9 cellular contexts compared by ENCODE assay signal in the genomic region with DNA sequence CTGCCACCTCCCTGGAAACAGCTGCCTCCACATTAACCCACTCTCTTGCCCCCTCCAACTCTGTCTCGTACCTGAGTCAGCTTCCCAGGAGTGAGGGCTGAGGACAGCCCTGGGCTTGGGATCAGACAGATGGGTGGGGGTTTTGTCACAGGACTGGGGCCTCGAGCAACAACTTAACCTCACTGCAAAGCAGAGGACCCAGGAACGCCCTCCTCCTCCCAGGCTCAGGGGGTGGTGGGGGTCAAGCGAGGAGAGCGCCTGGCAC. TPM values are rescaled to one million over a fixed set of nuclear protein-coding genes. Genes with fewer than 3 reads are reported as not detected.
A peak's percentile ranks its signal among the peaks of the same experiment; 100 is the strongest.
DNase-seq lines count a peak whose midpoint lies in the region; ATAC-seq, FAIRE-seq and TF ChIP-seq lines count a peak whose summit lies in the region.
"Had no signal": no experiment of that assay in that cellular context is flagged by ENCODE, and none has a peak within 500 bp of the region (broad histone marks: within the 10 kb centered on the region; RNA-seq: fewer than 3 reads in every experiment).

No MANE protein-coding gene starts in this region.

- H3K27ac ChIP-seq in AG04450 (ENCODE audit: low read depth, low read length) (no peak overlapping the region), HUES64 (ENCODE audit: low read depth, low read length) (0 out of 2 replicates have a peak overlapping the region, but pooled peaks have one; percentile 25), H1 (ENCODE audit: low read depth, low read length) (no peak overlapping the region; the same call in 1 of the 2 replicates), neuronal stem cell (replicated peaks; ENCODE audit: low read length) (peak overlapping the region; percentile 70)

- H3K36me3 ChIP-seq in HUES64 (ENCODE audit: insufficient read depth, low read length) (no peaks in the 10 kb centered on the region), H1 (ENCODE audit: control insufficient read depth in 2 of 4, insufficient read depth in 4 of 4, low read length in 3 of 4) (no peaks in the 10 kb centered on the region), neuronal stem cell (replicated peaks in 1 of 2; ENCODE audit: control insufficient read depth in 2 of 2, insufficient read depth in 2 of 2, low read length in 2 of 2) (no peaks in the 10 kb centered on the region)

- H3K9ac ChIP-seq in HUES64 (ENCODE audit: low read depth, low read length), result peak overlapping the region; percentile 44; the same call in 1 of the 2 replicates
- no peak overlapping the region for H3K9ac ChIP-seq in H1 (replicated peaks in 1 of 4; ENCODE audit: extremely low read depth in 1 of 4, low read depth in 3 of 4, low read length in 3 of 4)
- H3K9ac ChIP-seq in neuronal stem cell (ENCODE audit: low read depth, low read length, poor library complexity), result peak overlapping the region; percentile 93

- H3K4me3 ChIP-seq in AG04450 (ENCODE audit: low read depth, low read length) (peak overlapping the region; percentile 57), HUES64 (ENCODE audit: low read length) (peak overlapping the region; percentile 46), H1 (ENCODE audit: extremely low read depth in 1 of 4, insufficient read depth in 2 of 4, low read depth in 3 of 4, low read length in 4 of 4) (peak overlapping the region in 3 of 4 experiments; percentile 12 to 50 (median 26); a peak in 4 of 8 replicates), neuronal stem cell (ENCODE audit: low read length in 2 of 2) (peak overlapping the region; percentile 62 to 72)

- H3K14ac ChIP-seq in H1 (ENCODE audit: insufficient read length) (peak overlapping the region; percentile 40), neuronal stem cell (ENCODE audit: low read length) (peak overlapping the region; percentile 75)

- TF ChIP-seq CTCF in AG04450 (IDR thresholded peaks at IDR 0.05; ENCODE audit: low read depth, low read length) (no peak), H1 (IDR thresholded peaks at IDR 0.05; ENCODE audit: control extremely low read depth in 1 of 3, insufficient read depth in 1 of 3, low read depth in 1 of 3, low read length in 3 of 3) (no peak)

- H3K27me3 ChIP-seq in AG04450 (ENCODE audit: control insufficient read depth, insufficient read depth, low read length) (peaks cover 5% of the 10 kb centered on the region), HUES64 (ENCODE audit: insufficient read depth, low read length) (no peaks in the 10 kb centered on the region), H1 (replicated peaks in 1 of 4; ENCODE audit: control insufficient read depth in 3 of 4, extremely low read depth in 1 of 4, insufficient read depth in 3 of 4, low read length in 3 of 4) (no peaks in the 10 kb centered on the region), neuronal stem cell (ENCODE audit: control insufficient read depth in 3 of 3, insufficient read depth in 3 of 3, low read depth in 1 of 3, low read length in 3 of 3) (peaks cover 0 to 8% (median 0%) of the 10 kb centered on the region in 3 experiments)

- peak overlapping the region; percentile 39 for H3K56ac ChIP-seq in H1 (replicated peaks; ENCODE audit: insufficient read length, low read depth, low read length)

- no peak overlapping the region for H4K8ac ChIP-seq in H1 (ENCODE audit: extremely low read depth, insufficient read depth, low read length)
- peak overlapping the region; percentile 75 for H4K8ac ChIP-seq in neuronal stem cell (ENCODE audit: low read depth, low read length)

- no peaks in the 10 kb centered on the region; the same call in 1 of the 2 replicates for H3K9me3 ChIP-seq in AG04450 (ENCODE audit: control insufficient read depth, insufficient read depth, low read length)
- H3K9me3 ChIP-seq in HUES64 (ENCODE audit: insufficient read depth, low read depth, low read length), result no peaks in the 10 kb centered on the region
- no peaks in the 10 kb centered on the region for H3K9me3 ChIP-seq in H1 (ENCODE audit: insufficient read depth in 2 of 2, low read depth in 1 of 2, low read length in 1 of 2)
- no peaks in the 10 kb centered on the region for H3K9me3 ChIP-seq in neuronal stem cell (replicated peaks in 1 of 2; ENCODE audit: control insufficient read depth in 2 of 2, insufficient read depth in 1 of 2, low read depth in 1 of 2, low read length in 2 of 2)

- H3K23me2 ChIP-seq in H1 (ENCODE audit: low read depth, low read length), result peaks cover 2% of the 10 kb centered on the region; the same call in 1 of the 2 replicates

- no peaks in the 10 kb centered on the region for H3K79me2 ChIP-seq in H1 (ENCODE audit: control insufficient read depth in 1 of 2, insufficient read depth in 2 of 2, low read length in 2 of 2)

- H3K23ac ChIP-seq in H1 (ENCODE audit: insufficient read length), result no peak overlapping the region
- H3K23ac ChIP-seq in neuronal stem cell (ENCODE audit: low read depth, low read length, poor library complexity), result peak overlapping the region; percentile 62

- POLR2A ChIA-PET in AG04450 (lab: Yijun Ruan, JAX), result no interaction called here
- POLR2A ChIA-PET in H1 (lab: Charles Lee; ENCODE audit: partially characterized antibody), result no interaction called here

- peak overlapping the region; percentile 53; the same call in 1 of the 2 replicates for H3K18ac ChIP-seq in H1 (ENCODE audit: extremely low read depth, low read length)
- peak overlapping the region; percentile 96 for H3K18ac ChIP-seq in neuronal stem cell (ENCODE audit: low read length)

- peak overlapping the region; percentile 87 for H4K91ac ChIP-seq in H1 (replicated peaks; ENCODE audit: insufficient read length, low read length)
- no peak overlapping the region for H4K91ac ChIP-seq in neuronal stem cell (ENCODE audit: low read depth, low read length, poor library complexity)

- CTCF ChIA-PET in AG04450 (lab: Charles Lee), result no interaction called here
- CTCF ChIA-PET in H1 (lab: Charles Lee; ENCODE audit: partially characterized antibody), result interaction anchor here (0.8 to 8.8 kb wide), 12 partner anchors 8 to 256 kb away, joined by 3 to 44 read pairs (median 4); no protein-coding TSS in a partner anchor

- no peak for TF ChIP-seq POLR2A in H1 (IDR thresholded peaks at IDR 0.05; ENCODE audit: control extremely low read depth in 1 of 2, low read depth in 2 of 2, low read length in 2 of 2)

- ATAC-seq in HG02678 (IDR thresholded peaks at IDR 0.05; ENCODE audit: unreplicated experiment) (no peak), HG03097 (IDR thresholded peaks at IDR 0.05; ENCODE audit: low FRiP score, unreplicated experiment) (no peak)

- FAIRE-seq in H1 (lab: Jason Lieb, UNC), result no peak

- TF ChIP-seq RAD21 in H1 (IDR thresholded peaks at IDR 0.05 in 1 of 2, conservative IDR thresholded peaks at IDR 0.05 in 1 of 2; ENCODE audit: low read depth in 2 of 2, low read length in 2 of 2), result no peak

- peak overlapping the region; percentile 90; the same call in 1 of the 2 replicates for H2BK15ac ChIP-seq in H1 (ENCODE audit: low read length)
- H2BK15ac ChIP-seq in neuronal stem cell (ENCODE audit: low read length), result peak overlapping the region; percentile 96

- peak overlapping the region; percentile 57 to 63 for H3K4me2 ChIP-seq in H1 (ENCODE audit: insufficient read depth in 1 of 2, low read depth in 2 of 2, low read length in 2 of 2)
- H3K4me2 ChIP-seq in neuronal stem cell (ENCODE audit: insufficient read depth, low read length, poor library complexity, severe bottlenecking), result peak overlapping the region; percentile 71

- peak overlapping the region; percentile 75; the same call in 1 of the 2 replicates for H2BK5ac ChIP-seq in H1 (ENCODE audit: low read depth, low read length)
- H2BK5ac ChIP-seq in neuronal stem cell (ENCODE audit: low read length), result peak overlapping the region; percentile 89

- H2AFZ ChIP-seq in H1 (ENCODE audit: low read length), result no peak overlapping the region
- H2AFZ ChIP-seq in neuronal stem cell (ENCODE audit: low read length), result peak overlapping the region; percentile 99

- H3K4me1 ChIP-seq in HUES64 (ENCODE audit: insufficient read depth, low read length) (peaks cover 20% of the 10 kb centered on the region), H1 (replicated peaks in 1 of 4; ENCODE audit: control insufficient read depth in 3 of 4, insufficient read depth in 4 of 4, low read length in 3 of 4) (peaks cover 0 to 29% (median 23%) of the 10 kb centered on the region in 4 experiments; a peak in 6 of 7 replicates), neuronal stem cell (ENCODE audit: control insufficient read depth in 2 of 2, insufficient read depth in 1 of 2, low read depth in 1 of 2, low read length in 2 of 2) (peaks cover 8 to 16% of the 10 kb centered on the region in 2 donors)

- no peak overlapping the region for H4K5ac ChIP-seq in H1 (ENCODE audit: insufficient read length, low read depth, low read length)

- H2AK5ac ChIP-seq in H1 (ENCODE audit: low read depth, low read length) (peak overlapping the region; percentile 3; the same call in 1 of the 2 replicates), neuronal stem cell (ENCODE audit: low read depth, low read length) (peak overlapping the region; percentile 33)

- no peak for TF ChIP-seq EP300 in H1 (IDR thresholded peaks at IDR 0.05; ENCODE audit: borderline replicate concordance in 1 of 2, low read depth in 2 of 2, low read length in 2 of 2)

- no peak overlapping the region for H2BK20ac ChIP-seq in H1 (ENCODE audit: low read length)

- no peaks in the 10 kb centered on the region for H4K20me1 ChIP-seq in H1 (replicated peaks in 1 of 2; ENCODE audit: control insufficient read depth in 1 of 2, insufficient read depth in 2 of 2, low read length in 2 of 2)

- WGBS in HUES64, result 50% methylated on average over 4 of the region's 5 CpGs
- 43% methylated on average over 5 of the region's 5 CpGs; no CpG with 5 or more reads in 1 of the 2 experiments for WGBS in H1 (ENCODE audit: extremely low coverage in 1 of 2, insufficient coverage in 1 of 2, insufficient read length in 1 of 2, insufficient replicate concordance in 2 of 2, low coverage in 1 of 2, low lambda C conversion rate in 2 of 2, missing lambda C conversion rate in 1 of 2), 2 experiments
- no CpG with 5 or more reads among the region's 5 CpGs for WGBS in neuronal stem cell (ENCODE audit: extremely low coverage in 2 of 2, insufficient read length in 2 of 2, insufficient replicate concordance in 1 of 2), 2 donors

- H3K79me1 ChIP-seq in H1 (ENCODE audit: low read depth, low read length) (no peaks in the 10 kb centered on the region), neuronal stem cell (ENCODE audit: low read depth, low read length) (no peaks in the 10 kb centered on the region)

- H2BK12ac ChIP-seq in H1 (ENCODE audit: low read depth, low read length) (no peak overlapping the region), neuronal stem cell (ENCODE audit: low read length) (peak overlapping the region; percentile 86)

- DNase-seq in AG04450 (ENCODE audit: low read depth, low spot score), result no peak
- no peak for DNase-seq in H1 (ENCODE audit: low read depth in 1 of 2, low spot score in 2 of 2)
- no peak for DNase-seq in neuronal stem cell (ENCODE audit: low spot score)
- DNase-seq in NCI-H510A (lab: John Stamatoyannopoulos, UW), result no peak
- DNase-seq in effector CD4-positive, alpha-beta T cell, result no peak
- DNase-seq: DND-41 had no signal

- H2BK120ac ChIP-seq in H1 (replicated peaks; ENCODE audit: low read depth, low read length) (no peak overlapping the region), neuronal stem cell (ENCODE audit: low read depth, low read length) (peak overlapping the region; percentile 61)

- peak overlapping the region; percentile 79 for H3K4ac ChIP-seq in H1 (replicated peaks; ENCODE audit: insufficient read length, low read depth, low read length)
- peak overlapping the region; percentile 72 for H3K4ac ChIP-seq in neuronal stem cell (ENCODE audit: low read length)

RNA-seq across cellular contexts. Expression of gene SARDH, which starts 0.4 kb away (rescaled TPM):
- polyA plus RNA-seq in AG04450 (2011; rRNA removed), result 1.3 and 2.2 TPM in 2 replicates
- polyA minus RNA-seq in AG04450 (2011; rRNA and poly(A)+ RNA removed), result 1.8 and 3.5 TPM in 2 replicates
- polyA plus RNA-seq in HUES64 (2013, experiment 1 of 2), result 3.5 TPM
- 5.8 TPM for polyA plus RNA-seq in HUES64 (2013, experiment 2 of 2)
- 7.3 and 7.4 TPM in 2 replicates for total RNA-seq in H1 (2021; fragmentation: NEBNext Ultra II Directional; extraction: Animal tissue kit (Norgen Biotek cat#: 25700))
- 6.4 and 13.1 TPM in 2 replicates for polyA plus RNA-seq in H1 (2011; rRNA removed)
- 5.6 TPM for polyA plus RNA-seq in H1 (2011; cell fraction: cytosol; rRNA removed)
- 17.1 TPM for polyA plus RNA-seq in H1 (2011; cell fraction: nucleus; rRNA removed)
- polyA plus RNA-seq in H1 (2012, experiment 1 of 2), result 5.6 to 9.3 TPM (median 7.0 TPM) in 4 replicates
- polyA plus RNA-seq in H1 (2012, experiment 2 of 2), result 5.9 TPM
- polyA plus RNA-seq in H1 (2013, experiment 1 of 2), result 5.1 TPM
- 4.7 TPM for polyA plus RNA-seq in H1 (2013, experiment 2 of 2)
- polyA minus RNA-seq in H1 (2011; rRNA and poly(A)+ RNA removed), result 4.9 and 5.6 TPM in 2 replicates
- 5.4 TPM for polyA minus RNA-seq in H1 (2011; cell fraction: cytosol; rRNA and poly(A)+ RNA removed)
- polyA minus RNA-seq in H1 (2011; cell fraction: nucleus; rRNA and poly(A)+ RNA removed), result 9.3 TPM
- polyA plus RNA-seq in neuronal stem cell (2013, experiment 1 of 2), result 3.8 TPM
- 3.7 TPM for polyA plus RNA-seq in neuronal stem cell (2013, experiment 2 of 2)

Comparison
In these comparisons a context has a peak if more than half of its experiments do, and no peak if none do; other contexts are left out.
1. H3K27ac ChIP-seq: peak in HUES64 (single experiment) and neuronal stem cell (single experiment); none in AG04450 (single experiment) and H1 (single experiment).
2. H3K9ac ChIP-seq: peak in HUES64 (single experiment) and neuronal stem cell (single experiment); none in H1 (0 of 4).
3. Peak in every context shown above with its lines, with median percentiles within 50 percentile points of each other: H3K4me3 ChIP-seq.